Comparison of ENCODE assay signal across 22 cellular contexts in genomic region chr5:129698661-129699060, GRCh38. TPM values are rescaled to one million over a fixed set of nuclear protein-coding genes. Genes with fewer than 3 reads are reported as not detected.
DNase-seq lines count a peak whose midpoint lies in the region; ATAC-seq, FAIRE-seq and TF ChIP-seq lines count a peak whose summit lies in the region.
"Had no signal": no experiment of that assay in that cellular context is flagged by ENCODE, and none has a peak within 500 bp of the region (broad histone marks: within the 10 kb centered on the region; RNA-seq: fewer than 3 reads in every experiment).

No MANE protein-coding gene starts in this region.

- TF ChIP-seq POLR2A in GM12891 (IDR thresholded peaks at IDR 0.05; ENCODE audit: low read depth, low read length): no peak

- intact Hi-C loops in activated CD8-positive, alpha-beta T cell treated with anti-CD3 and anti-CD28 coated beads for 36 hours (cut with micrococcal nuclease): no loop called here

- TF ChIP-seq CTCF in C4-2B (conservative IDR thresholded peaks at IDR 0.05) (peak; percentile 22), RWPE2 (IDR thresholded peaks at IDR 0.05; ENCODE audit: poor library complexity, severe bottlenecking) (peak; percentile 19), fibroblast of lung (conservative IDR thresholded peaks at IDR 0.05 in 1 of 2, IDR thresholded peaks at IDR 0.05 in 1 of 2; ENCODE audit: low read depth in 1 of 2, low read length in 2 of 2) (peak; percentile 20 to 41), osteoblast (IDR thresholded peaks at IDR 0.05; ENCODE audit: extremely low read depth, low read depth, low read length) (peak; percentile 22)
- TF ChIP-seq CTCF in activated CD8-positive, alpha-beta T cell treated with anti-CD3 and anti-CD28 coated beads for 36 hours (IDR thresholded peaks at IDR 0.05): no peak

- ATAC-seq in RWPE2 (ENCODE audit: low read depth): no peak
- ATAC-seq in activated CD8-positive, alpha-beta T cell treated with anti-CD3 and anti-CD28 coated beads for 36 hours: no peak
- ATAC-seq: gastrocnemius medialis; stimulated activated memory B cell treated with anti-CD40 and anti-IgM and Interleukin-4, amounts not matched to agents 10 μg/mL and 1 μg/mL and 100 μg/mL, for 72 hours had no signal

- no peaks in the 10 kb centered on the region for H3K36me3 Mint-ChIP-seq in activated CD8-positive, alpha-beta T cell treated with anti-CD3 and anti-CD28 coated beads for 36 hours (ENCODE audit: low read depth)
- H3K36me3 Mint-ChIP-seq: activated naive CD8-positive, alpha-beta T cell; stimulated activated memory B cell treated with anti-CD40 and anti-IgM and Interleukin-4, amounts not matched to agents 10 μg/mL and 1 μg/mL and 100 μg/mL, for 72 hours had no signal

- H3K79me2 ChIP-seq in fibroblast of lung (ENCODE audit: control insufficient read depth, insufficient read depth, low read length) (no peaks in the 10 kb centered on the region), osteoblast (ENCODE audit: insufficient read depth, low read length) (no peaks in the 10 kb centered on the region)

- H4K20me1 ChIP-seq in fibroblast of lung (ENCODE audit: control insufficient read depth, extremely low read depth, insufficient read depth, low read length) (no peaks in the 10 kb centered on the region), osteoblast (ENCODE audit: insufficient read depth, low read length) (no peaks in the 10 kb centered on the region)

- POLR2A ChIA-PET in activated CD8-positive, alpha-beta T cell treated with anti-CD3 and anti-CD28 coated beads for 36 hours (lab: Charles Lee): no interaction called here

- no peak overlapping the region for H3K27ac Mint-ChIP-seq in activated CD8-positive, alpha-beta T cell treated with anti-CD3 and anti-CD28 coated beads for 36 hours
- H3K27ac Mint-ChIP-seq: activated naive CD8-positive, alpha-beta T cell; stimulated activated memory B cell treated with anti-CD40 and anti-IgM and Interleukin-4, amounts not matched to agents 10 μg/mL and 1 μg/mL and 100 μg/mL, for 72 hours had no signal

- no peaks in the 10 kb centered on the region for H3K27me3 Mint-ChIP-seq in activated CD8-positive, alpha-beta T cell treated with anti-CD3 and anti-CD28 coated beads for 36 hours
- H3K27me3 Mint-ChIP-seq: activated naive CD8-positive, alpha-beta T cell; stimulated activated memory B cell treated with anti-CD40 and anti-IgM and Interleukin-4, amounts not matched to agents 10 μg/mL and 1 μg/mL and 100 μg/mL, for 72 hours had no signal

- DNase-seq in RWPE2 (ENCODE audit: low spot score) (no peak), fibroblast of lung (ENCODE audit: low read depth in 2 of 2) (peak in 1 of 2 donors; percentile 14), osteoblast (ENCODE audit: insufficient read length, low spot score, missing footprints) (no peak), globus pallidus (ENCODE audit: low spot score) (no peak), GM12891 (ENCODE audit: insufficient read length, low spot score) (no peak)
- DNase-seq in activated CD8-positive, alpha-beta T cell treated with anti-CD3 and anti-CD28 coated beads for 36 hours: no peak
- DNase-seq: activated CD4-positive, alpha-beta T cell treated with anti-CD3 and anti-CD28 coated beads for 4 hours; COR-L47; gastrocnemius medialis; kidney glomerular epithelial cell; NCI-H1436; NCI-H2171; NCI-H526 treated with DMSO at 0.1 percent for 48 hours; ovary had no signal

- no peak for FAIRE-seq in GM12891 (lab: Jason Lieb, UNC)
- FAIRE-seq: endometrium, TTC549 had no signal

- H3K9me3 ChIP-seq in RWPE2 (ENCODE audit: severe bottlenecking) (no peaks in the 10 kb centered on the region), fibroblast of lung (ENCODE audit: control insufficient read depth, insufficient read depth, low read depth, low read length) (no peaks in the 10 kb centered on the region), osteoblast (ENCODE audit: low read depth, low read length) (no peaks in the 10 kb centered on the region)
- H3K9me3 ChIP-seq: gastrocnemius medialis, HAP-1, ovary had no signal

- H3K27ac ChIP-seq in C4-2B (no peak overlapping the region), RWPE2 (ENCODE audit: poor library complexity, severe bottlenecking) (no peak overlapping the region), fibroblast of lung (ENCODE audit: insufficient read depth, low read length) (no peak overlapping the region), osteoblast (ENCODE audit: low read depth, low read length) (no peak overlapping the region)
- H3K27ac ChIP-seq: coronary artery, gastrocnemius medialis, ovary had no signal

- no peak overlapping the region for H3K9ac ChIP-seq in fibroblast of lung (ENCODE audit: insufficient read depth, low read length)

- no peaks in the 10 kb centered on the region for H3K4me1 Mint-ChIP-seq in activated CD8-positive, alpha-beta T cell treated with anti-CD3 and anti-CD28 coated beads for 36 hours (ENCODE audit: low read depth)
- H3K4me1 Mint-ChIP-seq: stimulated activated memory B cell treated with anti-CD40 and anti-IgM and Interleukin-4, amounts not matched to agents 10 μg/mL and 1 μg/mL and 100 μg/mL, for 72 hours had no signal

- no peak overlapping the region for H3K4me3 Mint-ChIP-seq in activated CD8-positive, alpha-beta T cell treated with anti-CD3 and anti-CD28 coated beads for 36 hours
- H3K4me3 Mint-ChIP-seq: activated naive CD8-positive, alpha-beta T cell; stimulated activated memory B cell treated with anti-CD40 and anti-IgM and Interleukin-4, amounts not matched to agents 10 μg/mL and 1 μg/mL and 100 μg/mL, for 72 hours had no signal

- H3K9me3 Mint-ChIP-seq in activated CD8-positive, alpha-beta T cell treated with anti-CD3 and anti-CD28 coated beads for 36 hours: no peaks in the 10 kb centered on the region
- H3K9me3 Mint-ChIP-seq: stimulated activated memory B cell treated with anti-CD40 and anti-IgM and Interleukin-4, amounts not matched to agents 10 μg/mL and 1 μg/mL and 100 μg/mL, for 72 hours had no signal

- CTCF ChIA-PET in activated CD8-positive, alpha-beta T cell treated with anti-CD3 and anti-CD28 coated beads for 36 hours (lab: Charles Lee): no interaction called here

- H3K27me3 ChIP-seq in RWPE2 (ENCODE audit: insufficient read depth, poor library complexity, severe bottlenecking) (no peaks in the 10 kb centered on the region), fibroblast of lung (ENCODE audit: control insufficient read depth, insufficient read depth, low read length) (no peaks in the 10 kb centered on the region), osteoblast (ENCODE audit: insufficient read depth, low read length) (no peaks in the 10 kb centered on the region)
- H3K27me3 ChIP-seq: gastrocnemius medialis, ovary had no signal

- H2AFZ ChIP-seq in fibroblast of lung (ENCODE audit: low read length) (no peak overlapping the region), osteoblast (ENCODE audit: low read length) (no peak overlapping the region)

- H3K4me1 ChIP-seq in RWPE2 (ENCODE audit: insufficient read depth, poor library complexity, severe bottlenecking): no peaks in the 10 kb centered on the region
- H3K4me1 ChIP-seq in fibroblast of lung (ENCODE audit: control insufficient read depth, extremely low read depth, insufficient read depth, low read length): no peaks in the 10 kb centered on the region
- H3K4me1 ChIP-seq in osteoblast (ENCODE audit: insufficient read depth, low read length): no peaks in the 10 kb centered on the region
- H3K4me1 ChIP-seq: gastrocnemius medialis, HAP-1 had no signal

- H3K36me3 ChIP-seq in RWPE2 (ENCODE audit: low read depth) (no peaks in the 10 kb centered on the region), fibroblast of lung (ENCODE audit: control insufficient read depth, insufficient read depth, low read length) (no peaks in the 10 kb centered on the region), osteoblast (ENCODE audit: insufficient read depth, low read length) (no peaks in the 10 kb centered on the region)
- H3K36me3 ChIP-seq: gastrocnemius medialis, HAP-1, ovary had no signal

- H3K4me3 ChIP-seq in RWPE2 (ENCODE audit: severe bottlenecking): no peak overlapping the region
- no peak overlapping the region for H3K4me3 ChIP-seq in fibroblast of lung (replicated peaks in 1 of 4; ENCODE audit: control extremely low read depth in 1 of 4, insufficient read depth in 1 of 4, low read depth in 3 of 4, low read length in 4 of 4)
- no peak overlapping the region for H3K4me3 ChIP-seq in osteoblast (ENCODE audit: insufficient read depth, low read length)
- H3K4me3 ChIP-seq: coronary artery, gastrocnemius medialis, HAP-1, ovary had no signal

- H3K4me2 ChIP-seq in fibroblast of lung (ENCODE audit: extremely low read depth, insufficient read depth, low read length) (no peak overlapping the region), osteoblast (ENCODE audit: insufficient read depth, low read length) (no peak overlapping the region)

TF ChIP-seq in GM12891, 5 proteins besides CTCF, POLR2A, EP300 and RAD21:
- no peak for TF ChIP-seq SPI1 (IDR thresholded peaks at IDR 0.05; ENCODE audit: low read depth, low read length)

RNA-seq across cellular contexts. Expression of gene MINAR2, which starts 49.2 kb away (rescaled TPM):
- not detected in 2 replicates for total RNA-seq in fibroblast of lung
- not detected in 2 replicates for polyA plus RNA-seq in fibroblast of lung
- not detected in 2 replicates for polyA plus RNA-seq in fibroblast of lung (2012)
- polyA minus RNA-seq in fibroblast of lung (ENCODE audit: low replicate concordance): not detected in 2 replicates
- not detected in 2 replicates for total RNA-seq in osteoblast
- polyA plus RNA-seq in GM12891 (2012; ENCODE audit: low read depth, missing spikeins): not detected
- total RNA-seq in activated CD8-positive, alpha-beta T cell treated with anti-CD3 and anti-CD28 coated beads for 36 hours: not detected
- total RNA-seq: gastrocnemius medialis, temporal lobe had no signal
